ENCODE assay signal across 25 cellular contexts in genomic region chr17:60665602-60666001, GRCh38. TPM values are rescaled to one million over a fixed set of nuclear protein-coding genes. Genes with fewer than 3 reads are reported as not detected.
DNase-seq lines count a peak whose midpoint lies in the region; ATAC-seq and TF ChIP-seq lines count a peak whose summit lies in the region.
"Had no signal": no experiment of that assay in that cellular context is flagged by ENCODE, and none has a peak within 500 bp of the region (broad histone marks: within the 10 kb centered on the region; RNA-seq: fewer than 3 reads in every experiment).

No MANE protein-coding gene starts in this region.

- POLR2A ChIA-PET in naive thymus-derived CD4-positive, alpha-beta T cell (lab: Charles Lee) = no interaction called here

- WGBS in endodermal cell (ENCODE audit: insufficient coverage in 1 of 2, insufficient read length in 1 of 2), 2 experiments = 94 to 95% methylated on average over 3 to 5 of the region's 5 CpGs

- H3K27ac ChIP-seq in endodermal cell (ENCODE audit: low read depth, low read length) = no peak overlapping the region
- no peak overlapping the region for H3K27ac ChIP-seq in naive thymus-derived CD4-positive, alpha-beta T cell (ENCODE audit: low read depth, low read length)

- no peaks in the 10 kb centered on the region for H3K4me1 ChIP-seq in endodermal cell (ENCODE audit: control insufficient read depth, insufficient read depth, low read length)
- no peaks in the 10 kb centered on the region for H3K4me1 ChIP-seq in naive thymus-derived CD4-positive, alpha-beta T cell (ENCODE audit: control insufficient read depth in 2 of 2, insufficient read depth in 2 of 2, low read length in 2 of 2)

- DNase-seq in AG10803 (ENCODE audit: low read depth) (peak; percentile 20), NB4 (ENCODE audit: low read depth) (peak; percentile 28), endodermal cell (no peak), superior temporal gyrus (ENCODE audit: extremely low spot score) (no peak), SHP77 (lab: John Stamatoyannopoulos, UW) (no peak), SKM-1 treated with dmso at 0.1 percent for 144 hours (lab: John Stamatoyannopoulos, UW; ENCODE audit: unreplicated experiment) (no peak)
- DNase-seq in naive thymus-derived CD4-positive, alpha-beta T cell = no peak
- DNase-seq: 8988T; ACHN; CD4-positive, CD25-positive, alpha-beta regulatory T cell; DMS153; DND-41; H7; IMR-90; KG1; MM.1S; NCI-H1105 treated with DMSO at 0.1 percent for 48 hours; NCI-H146; NCI-H2029; NCI-H446 treated with DMSO at 0.1 percent for 48 hours; NCI-H526; NCI-H82; Right ventricle myocardium superior; RPMI8226 had no signal

- CTCF ChIA-PET in naive thymus-derived CD4-positive, alpha-beta T cell (lab: Charles Lee) = no interaction called here

- H3K36me3 Mint-ChIP-seq in endodermal cell (ENCODE audit: low read depth) = peaks cover 19% of the 10 kb centered on the region
- peaks cover 0 to 26% (median 5%) of the 10 kb centered on the region in 5 donors for H3K36me3 Mint-ChIP-seq in naive thymus-derived CD4-positive, alpha-beta T cell

- H3K9me3 ChIP-seq in endodermal cell (ENCODE audit: control insufficient read depth, low read length) = no peaks in the 10 kb centered on the region
- no peaks in the 10 kb centered on the region for H3K9me3 ChIP-seq in naive thymus-derived CD4-positive, alpha-beta T cell (ENCODE audit: control insufficient read depth in 2 of 3, low read length in 3 of 3)

- H3K4me3 Mint-ChIP-seq in endodermal cell = no peak overlapping the region
- H3K4me3 Mint-ChIP-seq in naive thymus-derived CD4-positive, alpha-beta T cell = no peak overlapping the region
- H3K4me3 Mint-ChIP-seq: CD4-positive, CD25-positive, alpha-beta regulatory T cell had no signal

- peaks cover 37% of the 10 kb centered on the region for H3K36me3 ChIP-seq in endodermal cell (ENCODE audit: control insufficient read depth, insufficient read depth, low read length)
- H3K36me3 ChIP-seq in naive thymus-derived CD4-positive, alpha-beta T cell (ENCODE audit: control insufficient read depth in 2 of 3, insufficient read depth in 3 of 3, low read length in 3 of 3) = peaks cover 0 to 21% (median 7%) of the 10 kb centered on the region in 3 experiments

- TF ChIP-seq POLR2A in NB4 (IDR thresholded peaks at IDR 0.05; ENCODE audit: extremely low read depth, insufficient read length) = no peak

- H3K4me1 Mint-ChIP-seq in endodermal cell = no peaks in the 10 kb centered on the region
- H3K4me1 Mint-ChIP-seq in naive thymus-derived CD4-positive, alpha-beta T cell = peaks cover 0 to 7% (median 0%) of the 10 kb centered on the region in 7 donors

- H3K27me3 ChIP-seq in endodermal cell (ENCODE audit: control insufficient read depth, insufficient read depth, low read length, poor library complexity, severe bottlenecking) = no peaks in the 10 kb centered on the region
- no peaks in the 10 kb centered on the region for H3K27me3 ChIP-seq in naive thymus-derived CD4-positive, alpha-beta T cell (ENCODE audit: control insufficient read depth in 2 of 2, insufficient read depth in 2 of 2, low read length in 2 of 2)

- no peak overlapping the region for H3K4me3 ChIP-seq in AG10803 (ENCODE audit: low read length)
- H3K4me3 ChIP-seq in NB4 (ENCODE audit: low read depth, low read length) = no peak overlapping the region
- no peak overlapping the region for H3K4me3 ChIP-seq in endodermal cell (ENCODE audit: low read length)
- H3K4me3 ChIP-seq in naive thymus-derived CD4-positive, alpha-beta T cell (ENCODE audit: low read length) = no peak overlapping the region

- H3K9me3 Mint-ChIP-seq in endodermal cell = no peaks in the 10 kb centered on the region
- no peaks in the 10 kb centered on the region for H3K9me3 Mint-ChIP-seq in naive thymus-derived CD4-positive, alpha-beta T cell
- H3K9me3 Mint-ChIP-seq: CD4-positive, CD25-positive, alpha-beta regulatory T cell had no signal

- intact Hi-C loops in naive thymus-derived CD4-positive, alpha-beta T cell (cut with micrococcal nuclease) = no loop called here

- ATAC-seq in naive thymus-derived CD4-positive, alpha-beta T cell = peak; percentile 37
- ATAC-seq in HG03108 (IDR thresholded peaks at IDR 0.05; ENCODE audit: unreplicated experiment) = no peak

- no peak overlapping the region for H3K9ac ChIP-seq in endodermal cell (ENCODE audit: extremely low read depth, low read length, poor library complexity, severe bottlenecking)

- no peaks in the 10 kb centered on the region for H3K27me3 Mint-ChIP-seq in endodermal cell (ENCODE audit: insufficient read depth)
- H3K27me3 Mint-ChIP-seq in naive thymus-derived CD4-positive, alpha-beta T cell = no peaks in the 10 kb centered on the region
- H3K27me3 Mint-ChIP-seq: CD4-positive, CD25-positive, alpha-beta regulatory T cell had no signal

- TF ChIP-seq CTCF in AG10803 (conservative IDR thresholded peaks at IDR 0.05; ENCODE audit: low read length) (no peak), NB4 (IDR thresholded peaks at IDR 0.05; ENCODE audit: low read depth, low read length) (no peak), endodermal cell (conservative IDR thresholded peaks at IDR 0.05) (no peak)

- H3K27ac Mint-ChIP-seq in endodermal cell = peak overlapping the region; percentile 52
- H3K27ac Mint-ChIP-seq in naive thymus-derived CD4-positive, alpha-beta T cell = peak overlapping the region in 2 of 9 donors; percentile 16 to 34
- H3K27ac Mint-ChIP-seq: CD4-positive, CD25-positive, alpha-beta regulatory T cell had no signal

RNA-seq across cellular contexts. Expression of gene BCAS3, which starts 12.0 kb away (rescaled TPM):
- total RNA-seq in endodermal cell = 10 to 100 TPM; 28.0 to 37.7 TPM
- polyA plus RNA-seq in endodermal cell (2013, experiment 1 of 2) = 14.5 TPM
- polyA plus RNA-seq in endodermal cell (2013, experiment 2 of 2) = 15.7 TPM
- total RNA-seq in naive thymus-derived CD4-positive, alpha-beta T cell = 10 to 100 TPM; 18.4 to 57.8 (median 42.3) TPM
- 10 to 100 TPM; 25.7 to 29.9 TPM for polyA plus RNA-seq in naive thymus-derived CD4-positive, alpha-beta T cell

Comparison
In these comparisons a context has a peak if more than half of its experiments do, and no peak if none do; other contexts are left out.
1. DNase-seq: peak in AG10803 (single experiment) and NB4 (single experiment); none in endodermal cell (single experiment), naive thymus-derived CD4-positive, alpha-beta T cell (0 of 9), superior temporal gyrus (single experiment), SHP77 (0 of 2) and SKM-1 treated with dmso at 0.1 percent for 144 hours (single experiment).